In the genomic region with DNA sequence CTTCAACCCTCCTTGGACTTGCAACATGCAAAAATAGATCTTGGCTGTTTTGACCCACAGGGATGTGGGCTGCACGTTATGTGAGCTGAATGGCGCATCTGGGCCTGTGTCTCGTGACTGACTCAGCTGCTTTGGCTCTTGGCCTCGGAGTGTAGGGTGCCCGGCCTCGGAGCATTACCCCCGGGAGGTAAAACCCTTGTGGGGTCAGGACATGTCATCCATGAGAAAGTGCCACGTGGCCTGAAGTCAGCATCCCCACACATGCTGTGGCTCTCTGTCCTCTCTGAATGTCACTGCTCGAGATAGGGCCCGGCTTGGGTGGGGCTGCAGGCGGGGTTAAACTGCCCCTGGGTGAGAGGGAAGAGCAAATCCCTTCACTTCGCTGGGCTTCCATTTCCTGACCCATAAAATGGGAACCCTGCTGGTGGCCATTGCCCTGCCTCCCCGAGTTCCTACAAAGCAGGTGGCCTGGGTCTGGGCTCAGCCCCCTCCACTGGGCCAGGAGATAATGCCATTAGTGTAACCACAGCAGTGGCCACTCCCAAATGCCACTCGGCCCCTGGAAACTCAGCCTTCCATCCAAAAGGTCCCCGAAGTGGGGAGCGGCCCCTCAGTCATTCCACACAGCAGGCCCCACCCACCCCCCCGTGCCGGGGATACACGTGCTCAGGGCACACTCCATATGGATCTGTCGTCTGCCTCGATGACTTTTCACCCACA, we compare ENCODE assay signal across 19 cellular contexts. TPM values are rescaled to one million over a fixed set of nuclear protein-coding genes. Genes with fewer than 3 reads are reported as not detected.
A peak's percentile ranks its signal among the peaks of the same experiment; 100 is the strongest.
DNase-seq lines count a peak whose midpoint lies in the region; ATAC-seq and TF ChIP-seq lines count a peak whose summit lies in the region.
"Had no signal": no experiment of that assay in that cellular context is flagged by ENCODE, and none has a peak within 500 bp of the region (broad histone marks: within the 10 kb centered on the region; RNA-seq: fewer than 3 reads in every experiment).

No MANE protein-coding gene starts in this region.

- no peak overlapping the region for H3K4me2 ChIP-seq in PC-3 (ENCODE audit: low read length)

- H3K9me2 ChIP-seq in PC-3 (replicated peaks; ENCODE audit: low read length) = no peaks in the 10 kb centered on the region

- no TSS peak for BruUV-seq in MCF 10A (replicated peaks; lab: Mats Ljungman, UMichigan)
- no TSS peak for BruUV-seq in PC-3 (replicated peaks; lab: Mats Ljungman, UMichigan)

- peaks cover 7% of the 10 kb centered on the region for H3K4me1 Mint-ChIP-seq in MCF 10A (ENCODE audit: insufficient read depth, unreplicated experiment)
- no peaks in the 10 kb centered on the region for H3K4me1 Mint-ChIP-seq in activated CD4-positive, alpha-beta T cell treated with anti-CD3 and anti-CD28 coated beads, Interleukin-2, amount 10 ng/mL, durations not matched to agents 7 days and 5 days

- peak overlapping the region; percentile 14; the same call in 1 of the 2 replicates for H3K9ac ChIP-seq in PC-3 (ENCODE audit: low read length)

- DNase-seq in MCF 10A (ENCODE audit: unreplicated experiment) (peak; percentile 35), breast epithelium (ENCODE audit: low spot score in 2 of 2) (no peak), PC-3 (peak; percentile 43), mesenteric fat pad (ENCODE audit: low spot score) (peak; percentile 78)
- no peak for DNase-seq in activated CD4-positive, alpha-beta T cell treated with anti-CD3 and anti-CD28 coated beads, Interleukin-2, amount 10 ng/mL, durations not matched to agents 7 days and 5 days
- DNase-seq: C1 segment of cervical spinal cord, DMS153, KG1, NCI-H1092, NCI-H146, NCI-H2227 treated with DMSO at 0.1 percent for 48 hours, NCI-H524, Right ventricle myocardium superior had no signal

- no peak for TF ChIP-seq POLR2A in breast epithelium (IDR thresholded peaks at IDR 0.05)

- H3K36me3 Mint-ChIP-seq in MCF 10A (ENCODE audit: insufficient read depth, unreplicated experiment) = peaks cover 6% of the 10 kb centered on the region
- no peaks in the 10 kb centered on the region for H3K36me3 Mint-ChIP-seq in activated CD4-positive, alpha-beta T cell treated with anti-CD3 and anti-CD28 coated beads, Interleukin-2, amount 10 ng/mL, durations not matched to agents 7 days and 5 days (ENCODE audit: low read depth)

- no peaks in the 10 kb centered on the region for H3K79me2 ChIP-seq in PC-3 (ENCODE audit: low read length)

- H3K36me3 ChIP-seq in breast epithelium (no peaks in the 10 kb centered on the region), PC-3 (ENCODE audit: low read depth, low read length) (peaks cover 16% of the 10 kb centered on the region; the same call in 1 of the 2 replicates)

- no peaks in the 10 kb centered on the region for H3F3A ChIP-seq in PC-3 (ENCODE audit: low read length, unreplicated experiment)

- no peaks in the 10 kb centered on the region for H4K20me1 ChIP-seq in PC-3 (ENCODE audit: low read length)

- no peak overlapping the region for H3K27ac Mint-ChIP-seq in MCF 10A (ENCODE audit: low read depth, unreplicated experiment)
- no peak overlapping the region for H3K27ac Mint-ChIP-seq in activated CD4-positive, alpha-beta T cell treated with anti-CD3 and anti-CD28 coated beads, Interleukin-2, amount 10 ng/mL, durations not matched to agents 7 days and 5 days

- peak; percentile 15 for ATAC-seq in PC-3
- no peak for ATAC-seq in HG02884 (IDR thresholded peaks at IDR 0.05; ENCODE audit: unreplicated experiment)
- ATAC-seq in GM19463 (IDR thresholded peaks at IDR 0.05; ENCODE audit: unreplicated experiment) = no peak
- no peak for ATAC-seq in HG03442 (IDR thresholded peaks at IDR 0.05; ENCODE audit: unreplicated experiment)
- ATAC-seq: Panc1 had no signal

- H3K27me3 ChIP-seq in breast epithelium (peaks cover 0 to 9% of the 10 kb centered on the region in 2 donors), PC-3 (ENCODE audit: low read length) (no peaks in the 10 kb centered on the region)

- no peaks in the 10 kb centered on the region for H3K4me1 ChIP-seq in breast epithelium
- H3K4me1 ChIP-seq in PC-3 (ENCODE audit: insufficient read depth, low read length) = peaks cover 24% of the 10 kb centered on the region

- TF ChIP-seq CTCF in MCF 10A (IDR thresholded peaks at IDR 0.05; ENCODE audit: unreplicated experiment) = no peak
- no peak for TF ChIP-seq CTCF in breast epithelium (IDR thresholded peaks at IDR 0.05)
- TF ChIP-seq CTCF in PC-3 (conservative IDR thresholded peaks at IDR 0.05; ENCODE audit: low read depth, low read length) = no peak

- CTCF ChIA-PET in MCF 10A (lab: Yijun Ruan, JAX) (interaction anchor here (1.3 to 1.4 kb wide), 2 partner anchors 9 to 224 kb away, joined by 4 to 7 read pairs; no protein-coding TSS in a partner anchor), PC-3 (lab: Charles Lee) (interaction anchor here (1.0 kb wide), 1 partner anchor 8 kb away, joined by 3 read pairs; no protein-coding TSS in a partner anchor)
- CTCF ChIA-PET in activated CD4-positive, alpha-beta T cell treated with anti-CD3 and anti-CD28 coated beads, Interleukin-2, amount 10 ng/mL, durations not matched to agents 7 days and 5 days (lab: Charles Lee) = interaction anchor here (1.0 to 1.4 kb wide), 3 partner anchors 11 to 224 kb away, joined by 3 read pairs; no protein-coding TSS in a partner anchor

- H3K27ac ChIP-seq in breast epithelium (no peak overlapping the region), PC-3 (ENCODE audit: low read length) (peak overlapping the region; percentile 75)

- no peaks in the 10 kb centered on the region for H3K9me3 Mint-ChIP-seq in MCF 10A (ENCODE audit: unreplicated experiment)
- peaks cover 3% of the 10 kb centered on the region for H3K9me3 Mint-ChIP-seq in activated CD4-positive, alpha-beta T cell treated with anti-CD3 and anti-CD28 coated beads, Interleukin-2, amount 10 ng/mL, durations not matched to agents 7 days and 5 days

- H2AFZ ChIP-seq in PC-3 (ENCODE audit: low read length) = no peak overlapping the region

- peaks cover 40 to 48% of the 10 kb centered on the region in 2 donors for H3K9me3 ChIP-seq in breast epithelium
- H3K9me3 ChIP-seq in PC-3 (ENCODE audit: low read length) = peaks cover 13% of the 10 kb centered on the region; the same call in 1 of the 2 replicates

- H3K4me3 ChIP-seq in breast epithelium (no peak overlapping the region), PC-3 (ENCODE audit: low read length) (no peak overlapping the region)
- H3K4me3 ChIP-seq: SK-N-MC had no signal

- intact Hi-C loops in MCF 10A (cut with micrococcal nuclease) (no loop called here), breast epithelium (cut with DNase I; ENCODE audit: low total_unique reads) (no loop called here), PC-3 (cut with micrococcal nuclease) (no loop called here)

- H3K27me3 Mint-ChIP-seq in MCF 10A (ENCODE audit: insufficient read depth, unreplicated experiment) = peaks cover 30% of the 10 kb centered on the region
- no peaks in the 10 kb centered on the region for H3K27me3 Mint-ChIP-seq in activated CD4-positive, alpha-beta T cell treated with anti-CD3 and anti-CD28 coated beads, Interleukin-2, amount 10 ng/mL, durations not matched to agents 7 days and 5 days

- no peak overlapping the region for H3K4me3 Mint-ChIP-seq in MCF 10A (ENCODE audit: unreplicated experiment)
- H3K4me3 Mint-ChIP-seq in activated CD4-positive, alpha-beta T cell treated with anti-CD3 and anti-CD28 coated beads, Interleukin-2, amount 10 ng/mL, durations not matched to agents 7 days and 5 days = no peak overlapping the region

- POLR2A ChIA-PET in MCF 10A (lab: Yijun Ruan, JAX) = no interaction called here
- POLR2A ChIA-PET in PC-3 (lab: Charles Lee; ENCODE audit: unreplicated experiment) = interaction anchor here (0.6 kb wide), 1 partner anchor 782 kb away, joined by 3 read pairs; no protein-coding TSS in a partner anchor
- POLR2A ChIA-PET in activated CD4-positive, alpha-beta T cell treated with anti-CD3 and anti-CD28 coated beads, Interleukin-2, amount 10 ng/mL, durations not matched to agents 7 days and 5 days (lab: Charles Lee) = no interaction called here

RNA-seq across cellular contexts. Expression of a gene that starts 22.8 kb away (rescaled TPM):
- total RNA-seq in MCF 10A (2022) (not detected in 2 replicates), breast epithelium (under 1 TPM in 1 of 3 donors, not detected in 2; 0.15 TPM), PC-3 (2014; rRNA removed) (2.1 and 3.2 TPM in 2 replicates), mesenteric fat pad (not detected)
- not detected for total RNA-seq in activated CD4-positive, alpha-beta T cell treated with anti-CD3 and anti-CD28 coated beads, Interleukin-2, amount 10 ng/mL, durations not matched to agents 7 days and 5 days
- total RNA-seq: A172 had no signal

RNA-seq across cellular contexts. Expression of a gene that starts 37.2 kb away (rescaled TPM):
- total RNA-seq in MCF 10A (2022) (not detected in 2 replicates), breast epithelium (not detected), PC-3 (2014; rRNA removed) (not detected in 2 replicates), mesenteric fat pad (not detected)
- total RNA-seq in activated CD4-positive, alpha-beta T cell treated with anti-CD3 and anti-CD28 coated beads, Interleukin-2, amount 10 ng/mL, durations not matched to agents 7 days and 5 days = not detected
- total RNA-seq: A172, Right ventricle myocardium superior had no signal

RNA-seq across cellular contexts. Expression of a gene that starts 52.2 kb away (rescaled TPM):
- total RNA-seq in MCF 10A (2022) (not detected in 2 replicates), breast epithelium (not detected), PC-3 (2014; rRNA removed) (0.62 and 0.86 TPM in 2 replicates), mesenteric fat pad (not detected)
- total RNA-seq in activated CD4-positive, alpha-beta T cell treated with anti-CD3 and anti-CD28 coated beads, Interleukin-2, amount 10 ng/mL, durations not matched to agents 7 days and 5 days = not detected
- total RNA-seq: A172, Right ventricle myocardium superior had no signal

Comparison
In these comparisons a context has a peak if more than half of its experiments do, and no peak if none do; other contexts are left out.
1. DNase-seq: peak in MCF 10A (single experiment), PC-3 (single experiment) and mesenteric fat pad (single experiment); none in breast epithelium (0 of 2) and activated CD4-positive, alpha-beta T cell treated with anti-CD3 and anti-CD28 coated beads, Interleukin-2, amount 10 ng/mL, durations not matched to agents 7 days and 5 days (single experiment).